Comparison of ENCODE assay signal across 11 cellular contexts in genomic region chr4:121200795-121201472, GRCh38. TPM values are rescaled to one million over a fixed set of nuclear protein-coding genes. Genes with fewer than 3 reads are reported as not detected.
A peak's percentile ranks its signal among the peaks of the same experiment; 100 is the strongest.
DNase-seq lines count a peak whose midpoint lies in the region; ATAC-seq, FAIRE-seq and TF ChIP-seq lines count a peak whose summit lies in the region.
"Had no signal": no experiment of that assay in that cellular context is flagged by ENCODE, and none has a peak within 500 bp of the region (broad histone marks: within the 10 kb centered on the region; RNA-seq: fewer than 3 reads in every experiment).

No MANE protein-coding gene starts in this region.

- H3K9me3 Mint-ChIP-seq in T-cell = no peaks in the 10 kb centered on the region

- CTCF ChIA-PET in T-cell (lab: Charles Lee) = interaction anchor here (0.6 to 2.9 kb wide), 17 partner anchors 7 to 84 kb away, joined by 3 to 18 read pairs (median 4); no protein-coding TSS in a partner anchor

- POLR2A ChIA-PET in T-cell (lab: Charles Lee) = no interaction called here

- peaks cover 26 to 29% (median 28%) of the 10 kb centered on the region in 3 donors for H3K4me1 Mint-ChIP-seq in T-cell

- H3K27ac Mint-ChIP-seq in T-cell = peak overlapping the region; percentile 32 to 50

- no peaks in the 10 kb centered on the region for H3K36me3 Mint-ChIP-seq in T-cell

- DNase-seq in GM10266 (ENCODE audit: extremely low spot score) (peak; percentile 30), GM19239 (ENCODE audit: insufficient read length, low spot score) (no peak), T-cell (no peak), DMS 273 (lab: John Stamatoyannopoulos, UW; ENCODE audit: unreplicated experiment) (no peak), retina (no peak), foreskin fibroblast (no peak)
- DNase-seq in central memory CD4-positive, alpha-beta T cell = no peak
- DNase-seq: erythroblast, KBM-7, Peyer's patch had no signal

- ATAC-seq in HG02938 (IDR thresholded peaks at IDR 0.05; ENCODE audit: unreplicated experiment) = peak; percentile 85
- ATAC-seq in T-cell (replicated peaks in 1 of 4) = no peak

- FAIRE-seq in GM19239 (lab: Jason Lieb, UNC) = peak; percentile 84

- no peak for TF ChIP-seq CTCF in GM10266 (IDR thresholded peaks at IDR 0.05; ENCODE audit: control insufficient read depth, insufficient read depth, low read depth, missing control alignments)
- no peak for TF ChIP-seq CTCF in foreskin fibroblast (IDR thresholded peaks at IDR 0.05; ENCODE audit: low read depth, low read length)

- peak overlapping the region; percentile 5 to 53 (median 39) for H3K4me3 Mint-ChIP-seq in T-cell

- H3K27me3 Mint-ChIP-seq in T-cell = no peaks in the 10 kb centered on the region

- no peak overlapping the region for H3K4me3 ChIP-seq in foreskin fibroblast (ENCODE audit: low read depth in 1 of 2, low read length in 2 of 2)
- H3K4me3 ChIP-seq: Peyer's patch had no signal

RNA-seq across cellular contexts. Expression of gene TNIP3, which starts 36.8 kb away (rescaled TPM):
- 1 to 10 TPM; 1.2 to 2.0 (median 1.2) TPM for total RNA-seq in T-cell
